In the genomic region with DNA sequence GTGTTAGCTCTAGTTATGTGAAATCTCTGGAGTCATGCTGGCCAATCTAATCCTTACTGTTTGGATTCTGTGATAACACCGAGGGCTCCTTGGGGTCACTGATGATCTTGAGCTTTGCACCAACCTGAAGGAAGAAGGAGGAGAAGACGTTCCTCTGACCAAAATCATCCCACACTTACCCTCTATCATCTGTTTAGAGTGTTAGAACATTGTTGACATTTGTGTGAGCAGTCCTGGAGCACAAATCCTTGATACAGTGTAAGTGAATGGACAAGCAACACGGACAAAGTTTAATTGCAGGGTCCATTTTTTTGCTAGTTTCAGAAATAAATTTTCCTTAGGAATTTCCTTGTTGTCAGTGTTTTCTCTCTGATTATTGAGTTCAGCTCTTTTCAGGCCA, we compare ENCODE assay signal across 1 cellular context.
TF ChIP-seq lines count a peak whose summit lies in the region.

No MANE protein-coding gene starts in this region.

TF ChIP-seq in endothelial cell of umbilical vein, 7 proteins besides CTCF, POLR2A, EP300 and RAD21:
- TF ChIP-seq FOS (IDR thresholded peaks at IDR 0.05; ENCODE audit: borderline replicate concordance, insufficient read depth, low read length) (no peak), GATA2 (IDR thresholded peaks at IDR 0.05; ENCODE audit: insufficient read depth, insufficient read length, low read depth, low read length) (no peak), JUN (IDR thresholded peaks at IDR 0.05; ENCODE audit: borderline replicate concordance, insufficient read depth, insufficient read length, low read depth) (no peak), MYC (IDR thresholded peaks at IDR 0.05; ENCODE audit: low read depth, low read length) (no peak)
